Comparison of ENCODE assay signal across 13 cellular contexts in genomic region chr12:79553863-79554574, GRCh38.
DNase-seq lines count a peak whose midpoint lies in the region; ATAC-seq and TF ChIP-seq lines count a peak whose summit lies in the region.
"Had no signal": no experiment of that assay in that cellular context is flagged by ENCODE, and none has a peak within 500 bp of the region (broad histone marks: within the 10 kb centered on the region; RNA-seq: fewer than 3 reads in every experiment).

No MANE protein-coding gene starts in this region.

- H3K27me3 ChIP-seq in RWPE2 (ENCODE audit: insufficient read depth, poor library complexity, severe bottlenecking): no peaks in the 10 kb centered on the region
- H3K27me3 ChIP-seq in mesenchymal stem cell (ENCODE audit: control insufficient read depth in 1 of 2, insufficient read depth in 1 of 2, low read length in 2 of 2): no peaks in the 10 kb centered on the region
- H3K27me3 ChIP-seq in tibial artery: no peaks in the 10 kb centered on the region

- intact Hi-C loops in tibial artery (cut with DNase I; ENCODE audit: low total_unique reads): loop anchor here (5.0 kb wide), 2 partner anchors 138 to 643 kb away; partner anchors contain the start of gene PAWR

- H3K18ac ChIP-seq in mesenchymal stem cell (ENCODE audit: low read depth in 1 of 2, low read length in 2 of 2): no peak overlapping the region

- H2BK5ac ChIP-seq in mesenchymal stem cell (ENCODE audit: low read depth, low read length, poor library complexity, severe bottlenecking): no peak overlapping the region

- no peaks in the 10 kb centered on the region for H3K9me3 Mint-ChIP-seq in stimulated activated memory B cell treated with anti-CD40 and anti-IgM and Interleukin-4, amounts not matched to agents 10 μg/mL and 1 μg/mL and 100 μg/mL, for 72 hours
- H3K9me3 Mint-ChIP-seq in activated naive CD4-positive, alpha-beta T cell treated with anti-CD3 and anti-CD28 coated beads, Interleukin-2, amount 10 ng/mL, durations not matched to agents 7 days and 5 days: no peaks in the 10 kb centered on the region
- H3K9me3 Mint-ChIP-seq: CD4-positive, alpha-beta memory T cell; IgD-negative memory B cell had no signal

- WGBS in mesenchymal stem cell: 99% methylated on average over 21 of the region's 24 CpGs

- no peaks in the 10 kb centered on the region for H3K9me3 ChIP-seq in RWPE2 (ENCODE audit: severe bottlenecking)
- peaks cover 7% of the 10 kb centered on the region for H3K9me3 ChIP-seq in mesenchymal stem cell (ENCODE audit: control insufficient read depth, low read length)
- H3K9me3 ChIP-seq in tibial artery: no peaks in the 10 kb centered on the region

- H3K4ac ChIP-seq in mesenchymal stem cell (ENCODE audit: low read depth in 1 of 2, low read length in 2 of 2): no peak overlapping the region

- H3K4me1 Mint-ChIP-seq in stimulated activated memory B cell treated with anti-CD40 and anti-IgM and Interleukin-4, amounts not matched to agents 10 μg/mL and 1 μg/mL and 100 μg/mL, for 72 hours: peaks cover 6% of the 10 kb centered on the region
- H3K4me1 Mint-ChIP-seq in activated naive CD4-positive, alpha-beta T cell treated with anti-CD3 and anti-CD28 coated beads, Interleukin-2, amount 10 ng/mL, durations not matched to agents 7 days and 5 days: no peaks in the 10 kb centered on the region
- H3K4me1 Mint-ChIP-seq: CD4-positive, alpha-beta memory T cell had no signal

- H3K36me3 Mint-ChIP-seq in stimulated activated memory B cell treated with anti-CD40 and anti-IgM and Interleukin-4, amounts not matched to agents 10 μg/mL and 1 μg/mL and 100 μg/mL, for 72 hours: peaks cover 24% of the 10 kb centered on the region
- no peaks in the 10 kb centered on the region for H3K36me3 Mint-ChIP-seq in activated naive CD4-positive, alpha-beta T cell treated with anti-CD3 and anti-CD28 coated beads, Interleukin-2, amount 10 ng/mL, durations not matched to agents 7 days and 5 days
- H3K36me3 Mint-ChIP-seq: CD4-positive, alpha-beta memory T cell had no signal

- no peak overlapping the region for H3K23ac ChIP-seq in mesenchymal stem cell (ENCODE audit: low read length in 2 of 2)

- CTCF ChIA-PET in activated naive CD4-positive, alpha-beta T cell treated with anti-CD3 and anti-CD28 coated beads, Interleukin-2, amount 10 ng/mL, durations not matched to agents 7 days and 5 days (lab: Charles Lee): no interaction called here

- H2BK12ac ChIP-seq in mesenchymal stem cell (ENCODE audit: low read length in 2 of 2): no peak overlapping the region

- peaks cover 5% of the 10 kb centered on the region for H3K4me1 ChIP-seq in RWPE2 (ENCODE audit: insufficient read depth, poor library complexity, severe bottlenecking)
- H3K4me1 ChIP-seq in mesenchymal stem cell (ENCODE audit: control insufficient read depth, insufficient read depth, low read depth, low read length): peaks cover 8% of the 10 kb centered on the region
- H3K4me1 ChIP-seq in tibial artery: peaks cover 5 to 87% (median 61%) of the 10 kb centered on the region in 4 donors

- H3K4me3 Mint-ChIP-seq in stimulated activated memory B cell treated with anti-CD40 and anti-IgM and Interleukin-4, amounts not matched to agents 10 μg/mL and 1 μg/mL and 100 μg/mL, for 72 hours: no peak overlapping the region
- H3K4me3 Mint-ChIP-seq in activated naive CD4-positive, alpha-beta T cell treated with anti-CD3 and anti-CD28 coated beads, Interleukin-2, amount 10 ng/mL, durations not matched to agents 7 days and 5 days: no peak overlapping the region
- H3K4me3 Mint-ChIP-seq: B cell; CD4-positive, alpha-beta memory T cell; IgD-negative memory B cell had no signal

- H3K27ac ChIP-seq in 22Rv1 (peak overlapping the region; percentile 84), RWPE2 (ENCODE audit: poor library complexity, severe bottlenecking) (no peak overlapping the region), mesenchymal stem cell (ENCODE audit: low read length, poor library complexity, severe bottlenecking) (peak overlapping the region; percentile 76), tibial artery (peak overlapping the region; percentile 14 to 77)

- H2AK5ac ChIP-seq in mesenchymal stem cell (ENCODE audit: low read length, severe bottlenecking): peak overlapping the region; percentile 88

- no peak for ATAC-seq in RWPE2 (ENCODE audit: low read depth)
- ATAC-seq in stimulated activated memory B cell treated with anti-CD40 and anti-IgM and Interleukin-4, amounts not matched to agents 10 μg/mL and 1 μg/mL and 100 μg/mL, for 72 hours: no peak
- ATAC-seq: GM12878 had no signal

- H3K27me3 Mint-ChIP-seq in stimulated activated memory B cell treated with anti-CD40 and anti-IgM and Interleukin-4, amounts not matched to agents 10 μg/mL and 1 μg/mL and 100 μg/mL, for 72 hours: no peaks in the 10 kb centered on the region
- no peaks in the 10 kb centered on the region for H3K27me3 Mint-ChIP-seq in activated naive CD4-positive, alpha-beta T cell treated with anti-CD3 and anti-CD28 coated beads, Interleukin-2, amount 10 ng/mL, durations not matched to agents 7 days and 5 days
- H3K27me3 Mint-ChIP-seq: B cell, IgD-negative memory B cell had no signal

- H3K4me2 ChIP-seq in mesenchymal stem cell (ENCODE audit: low read length, poor library complexity, severe bottlenecking): no peak overlapping the region

- H3K36me3 ChIP-seq in RWPE2 (ENCODE audit: low read depth) (peaks cover 20% of the 10 kb centered on the region), mesenchymal stem cell (ENCODE audit: control insufficient read depth in 1 of 2, insufficient read depth in 2 of 2, low read depth in 1 of 2, low read length in 2 of 2) (peaks cover 0 to 20% of the 10 kb centered on the region in 2 experiments), tibial artery (peaks cover 0 to 10% (median 0%) of the 10 kb centered on the region in 3 donors)

- H2AFZ ChIP-seq in mesenchymal stem cell (ENCODE audit: low read depth, low read length): no peak overlapping the region

- H3K4me3 ChIP-seq in RWPE2 (ENCODE audit: severe bottlenecking): no peak overlapping the region
- no peak overlapping the region for H3K4me3 ChIP-seq in mesenchymal stem cell (ENCODE audit: insufficient read depth in 1 of 2, low read depth in 1 of 2, low read length in 2 of 2)
- no peak overlapping the region for H3K4me3 ChIP-seq in tibial artery
- H3K4me3 ChIP-seq: GM12878 had no signal

- peak overlapping the region; percentile 89 for H4K91ac ChIP-seq in mesenchymal stem cell (ENCODE audit: low read length)

- no peak for TF ChIP-seq CTCF in 22Rv1 (IDR thresholded peaks at IDR 0.05)
- TF ChIP-seq CTCF in RWPE2 (IDR thresholded peaks at IDR 0.05; ENCODE audit: poor library complexity, severe bottlenecking): no peak
- TF ChIP-seq CTCF in tibial artery (IDR thresholded peaks at IDR 0.05): no peak

- no peak overlapping the region for H3K27ac Mint-ChIP-seq in stimulated activated memory B cell treated with anti-CD40 and anti-IgM and Interleukin-4, amounts not matched to agents 10 μg/mL and 1 μg/mL and 100 μg/mL, for 72 hours
- no peak overlapping the region for H3K27ac Mint-ChIP-seq in activated naive CD4-positive, alpha-beta T cell treated with anti-CD3 and anti-CD28 coated beads, Interleukin-2, amount 10 ng/mL, durations not matched to agents 7 days and 5 days
- H3K27ac Mint-ChIP-seq: B cell; CD4-positive, alpha-beta memory T cell had no signal

- H4K8ac ChIP-seq in mesenchymal stem cell (ENCODE audit: low read length): no peak overlapping the region

- no peak overlapping the region for H2BK120ac ChIP-seq in mesenchymal stem cell (ENCODE audit: low read depth, low read length)

- peaks cover 18% of the 10 kb centered on the region for H3K79me1 ChIP-seq in mesenchymal stem cell (replicated peaks; ENCODE audit: low read length, poor library complexity, severe bottlenecking)

- H2BK15ac ChIP-seq in mesenchymal stem cell (ENCODE audit: low read depth, poor library complexity, severe bottlenecking): no peak overlapping the region

- H3K14ac ChIP-seq in mesenchymal stem cell (ENCODE audit: low read length in 2 of 2): no peak overlapping the region

- no peak overlapping the region for H3K9ac ChIP-seq in mesenchymal stem cell (ENCODE audit: low read length)

- DNase-seq in RWPE2 (ENCODE audit: low spot score) (peak; percentile 61), mesenchymal stem cell (no peak), tibial artery (no peak), germinal center (ENCODE audit: low spot score) (no peak)
- no peak for DNase-seq in activated naive CD4-positive, alpha-beta T cell treated with anti-CD3 and anti-CD28 coated beads, Interleukin-2, amount 10 ng/mL, durations not matched to agents 7 days and 5 days
- DNase-seq: C1 segment of cervical spinal cord; CD4-positive, alpha-beta memory T cell; DMS79 had no signal
